In genomic region chr2:29236074-29236473, GRCh38 we compare ENCODE assay signal across 33 cellular contexts.
"Had no signal": no experiment of that assay in that cellular context is flagged by ENCODE, and none has a peak within 500 bp of the region (broad histone marks: within the 10 kb centered on the region; RNA-seq: fewer than 3 reads in every experiment).

No MANE protein-coding gene starts in this region.

- H3K27ac ChIP-seq: ascending aorta, breast epithelium, cardiac muscle cell, coronary artery, dorsolateral prefrontal cortex, WERI-Rb-1 had no signal

- H3K4me1 ChIP-seq: ascending aorta, breast epithelium had no signal

- ATAC-seq: activated CD4-positive, CD25-positive, alpha-beta regulatory T cell treated with anti-CD3 and anti-CD28 coated beads, Interleukin-2, amount 50 U/mL, for 24 hours; activated CD8-positive, alpha-beta memory T cell treated with anti-CD3 and anti-CD28 coated beads, Interleukin-2, amount 10 ng/mL, durations not matched to agents 7 days and 5 days; activated CD8-positive, alpha-beta T cell treated with anti-CD3 and anti-CD28 coated beads for 36 hours; activated naive CD4-positive, alpha-beta T cell treated with anti-CD3 and anti-CD28 coated beads, Interleukin-2, amount 50 U/mL, for 72 hours; esophagus mucosa; T-helper 17 cell had no signal

- H3K27me3 ChIP-seq: ascending aorta, breast epithelium, cardiac muscle cell had no signal

- H3K36me3 Mint-ChIP-seq: activated CD8-positive, alpha-beta memory T cell treated with anti-CD3 and anti-CD28 coated beads, Interleukin-2, amount 10 ng/mL, durations not matched to agents 7 days and 5 days; activated naive CD4-positive, alpha-beta T cell treated with anti-CD3 and anti-CD28 coated beads, Interleukin-2, amount 50 U/mL, for 72 hours; activated naive CD8-positive, alpha-beta T cell treated with anti-CD3 and anti-CD28 coated beads, Interleukin-2, amount 10 ng/mL, durations not matched to agents 7 days and 5 days; brain had no signal

- DNase-seq: activated B cell treated with CpG ODN at 0.5 μM for 24 hours; activated CD4-positive, alpha-beta T cell treated with anti-CD3 and anti-CD28 coated beads for 48 hours; activated CD4-positive, alpha-beta T cell treated with anti-CD3 and anti-CD28 coated beads, Interleukin-2, amount 50 U/mL, for 1 hour; activated CD4-positive, alpha-beta T cell treated with anti-CD3 and anti-CD28 coated beads, Interleukin-2, amount 50 U/mL, for 48 hours; activated CD8-positive, alpha-beta memory T cell treated with anti-CD3 and anti-CD28 coated beads, Interleukin-2, amount 10 ng/mL, durations not matched to agents 7 days and 5 days; activated CD8-positive, alpha-beta memory T cell treated with anti-CD3 and anti-CD28 coated beads, Interleukin-2, amount 50 U/mL, for 4 hours; activated CD8-positive, alpha-beta T cell treated with anti-CD3 and anti-CD28 coated beads for 36 hours; activated gamma-delta T cell treated with Interleukin-2 at 50 U/mL for 16 hours; activated naive CD4-positive, alpha-beta T cell treated with anti-CD3 and anti-CD28 coated beads for 36 hours; activated naive CD8-positive, alpha-beta T cell treated with anti-CD3 and anti-CD28 coated beads, Interleukin-2, amount 10 ng/mL, durations not matched to agents 7 days and 5 days; activated T-cell treated with anti-CD3 and anti-CD28 coated beads, Interleukin-2, amount 50 U/mL, for 1 hour; activated T-cell treated with anti-CD3 and anti-CD28 coated beads, Interleukin-2, amount 50 U/mL, for 48 hours; effector memory CD4-positive, alpha-beta T cell; endodermal cell; foreskin fibroblast; T-helper 1 cell; T-helper 17 cell; T1000; WERI-Rb-1 had no signal

- H3K4me3 ChIP-seq: ascending aorta, breast epithelium, cardiac muscle cell, coronary artery, dorsolateral prefrontal cortex had no signal

- H3K36me3 ChIP-seq: ascending aorta, breast epithelium, cardiac muscle cell, WERI-Rb-1 had no signal

- H3K27ac Mint-ChIP-seq: activated B cell treated with CpG ODN at 0.5 μM for 24 hours; activated CD8-positive, alpha-beta memory T cell treated with anti-CD3 and anti-CD28 coated beads, Interleukin-2, amount 10 ng/mL, durations not matched to agents 7 days and 5 days; activated CD8-positive, alpha-beta T cell treated with anti-CD3 and anti-CD28 coated beads for 36 hours; activated naive CD4-positive, alpha-beta T cell treated with anti-CD3 and anti-CD28 coated beads for 36 hours; activated naive CD4-positive, alpha-beta T cell treated with anti-CD3 and anti-CD28 coated beads, Interleukin-2, amount 50 U/mL, for 72 hours; activated naive CD8-positive, alpha-beta T cell treated with anti-CD3 and anti-CD28 coated beads, Interleukin-2, amount 10 ng/mL, durations not matched to agents 7 days and 5 days; activated T-helper 1 cell treated with anti-CD3 and anti-CD28 coated beads, Interleukin-12 subunit alpha, Interleukin-12 subunit beta, Interleukin-2, Interleukin-4 antibody, amounts not matched to agents 30 ng/mL and 10 ng/mL and 1 ng/mL, durations not matched to agents 14 hours and 24 hours and 36 hours; activated T-helper 2 cell treated with anti-CD3 and anti-CD28 coated beads, Interferon-gamma antibody, Interleukin-2, Interleukin-4, amounts not matched to agents 10 μg/mL and 5 μg/mL and 100 μg/mL, durations not matched to agents 14 hours and 24 hours and 36 hours; brain; dendritic cell treated with granulocyte-macrophage colony-stimulating factor and Interleukin-4, amounts not matched to agents 40 ng/mL and 50 ng/mL, for 4 days; endodermal cell; T-helper 17 cell; T-helper 2 cell treated with Interferon-gamma antibody and Interleukin-4, amounts not matched to agents 5 μg/mL and 100 μg/mL, for 36 hours had no signal

- H3K4me1 Mint-ChIP-seq: activated CD8-positive, alpha-beta memory T cell treated with anti-CD3 and anti-CD28 coated beads, Interleukin-2, amount 10 ng/mL, durations not matched to agents 7 days and 5 days; activated naive CD8-positive, alpha-beta T cell treated with anti-CD3 and anti-CD28 coated beads, Interleukin-2, amount 10 ng/mL, durations not matched to agents 7 days and 5 days; brain; central memory CD8-positive, alpha-beta T cell; endodermal cell had no signal

- H3K9me3 ChIP-seq: ascending aorta, breast epithelium had no signal

- H3K9me3 Mint-ChIP-seq: activated B cell treated with CpG ODN at 0.5 μM for 24 hours; activated CD8-positive, alpha-beta T cell treated with anti-CD3 and anti-CD28 coated beads for 36 hours; activated naive CD4-positive, alpha-beta T cell treated with anti-CD3 and anti-CD28 coated beads for 36 hours; activated naive CD4-positive, alpha-beta T cell treated with anti-CD3 and anti-CD28 coated beads, Interleukin-2, amount 50 U/mL, for 72 hours; activated naive CD8-positive, alpha-beta T cell treated with anti-CD3 and anti-CD28 coated beads, Interleukin-2, amount 10 ng/mL, durations not matched to agents 7 days and 5 days; activated T-helper 1 cell treated with anti-CD3 and anti-CD28 coated beads, Interleukin-12 subunit alpha, Interleukin-12 subunit beta, Interleukin-2, Interleukin-4 antibody, amounts not matched to agents 30 ng/mL and 10 ng/mL and 1 ng/mL, durations not matched to agents 14 hours and 24 hours and 36 hours; activated T-helper 2 cell treated with anti-CD3 and anti-CD28 coated beads, Interferon-gamma antibody, Interleukin-2, Interleukin-4, amounts not matched to agents 10 μg/mL and 5 μg/mL and 100 μg/mL, durations not matched to agents 14 hours and 24 hours and 36 hours; brain; central memory CD8-positive, alpha-beta T cell; dendritic cell treated with granulocyte-macrophage colony-stimulating factor and Interleukin-4, amounts not matched to agents 40 ng/mL and 50 ng/mL, for 4 days; endodermal cell; T-helper 2 cell treated with Interferon-gamma antibody and Interleukin-4, amounts not matched to agents 5 μg/mL and 100 μg/mL, for 36 hours had no signal

- H3K27me3 Mint-ChIP-seq: brain had no signal

- H3K4me3 Mint-ChIP-seq: activated B cell treated with CpG ODN at 0.5 μM for 24 hours; activated CD8-positive, alpha-beta memory T cell treated with anti-CD3 and anti-CD28 coated beads, Interleukin-2, amount 10 ng/mL, durations not matched to agents 7 days and 5 days; activated CD8-positive, alpha-beta T cell treated with anti-CD3 and anti-CD28 coated beads for 36 hours; activated naive CD4-positive, alpha-beta T cell treated with anti-CD3 and anti-CD28 coated beads for 36 hours; activated naive CD8-positive, alpha-beta T cell treated with anti-CD3 and anti-CD28 coated beads, Interleukin-2, amount 10 ng/mL, durations not matched to agents 7 days and 5 days; activated T-helper 1 cell treated with anti-CD3 and anti-CD28 coated beads, Interleukin-12 subunit alpha, Interleukin-12 subunit beta, Interleukin-2, Interleukin-4 antibody, amounts not matched to agents 30 ng/mL and 10 ng/mL and 1 ng/mL, durations not matched to agents 14 hours and 24 hours and 36 hours; brain; central memory CD8-positive, alpha-beta T cell; dendritic cell treated with granulocyte-macrophage colony-stimulating factor and Interleukin-4, amounts not matched to agents 40 ng/mL and 50 ng/mL, for 4 days; endodermal cell; T-helper 17 cell; T-helper 2 cell treated with Interferon-gamma antibody and Interleukin-4, amounts not matched to agents 5 μg/mL and 100 μg/mL, for 36 hours had no signal
